In genomic region chr11:33160147-33160546, GRCh38 we compare ENCODE assay signal across 8 cellular contexts. TPM values are rescaled to one million over a fixed set of nuclear protein-coding genes. Genes with fewer than 3 reads are reported as not detected.
DNase-seq lines count a peak whose midpoint lies in the region; ATAC-seq and TF ChIP-seq lines count a peak whose summit lies in the region.

No MANE protein-coding gene starts in this region.

- dilution Hi-C loops in mammary epithelial cell (cut with HindIII; ENCODE audit: low sequenced_read_pairs): loop anchor here (5.0 kb wide), 1 partner anchor 532 kb away; no protein-coding TSS in a partner anchor

- peak overlapping the region; percentile 73 for H3K4me2 ChIP-seq in mammary epithelial cell (ENCODE audit: insufficient read depth, low read depth, low read length)

- H3K4me1 ChIP-seq in mammary epithelial cell (ENCODE audit: insufficient read depth, low read length) (peaks cover 24% of the 10 kb centered on the region), lung (ENCODE audit: control insufficient read depth in 2 of 2, insufficient read depth in 2 of 2, low read length in 2 of 2) (peaks cover 2 to 14% of the 10 kb centered on the region in 2 donors), uterus (no peaks in the 10 kb centered on the region)

- H3K4me3 Mint-ChIP-seq in activated CD4-positive, alpha-beta T cell treated with anti-CD3 and anti-CD28 coated beads, Interleukin-2, amount 10 ng/mL, durations not matched to agents 7 days and 5 days: peak overlapping the region; percentile 99

- POLR2A ChIA-PET in activated CD4-positive, alpha-beta T cell treated with anti-CD3 and anti-CD28 coated beads, Interleukin-2, amount 10 ng/mL, durations not matched to agents 7 days and 5 days (lab: Charles Lee): interaction anchor here (0.7 kb wide), 1 partner anchor 68 kb away, joined by 4 read pairs; no protein-coding TSS in a partner anchor

- 8% methylated on average over 8 of the region's 8 CpGs for WGBS in mammary epithelial cell (ENCODE audit: low coverage, missing lambda C conversion rate)
- 11 to 13% methylated on average over 8 of the region's 8 CpGs for WGBS in lung, 2 donors

- H3K9me3 ChIP-seq in mammary epithelial cell (replicated peaks; ENCODE audit: insufficient read depth, low read length) (no peaks in the 10 kb centered on the region), lung (ENCODE audit: control insufficient read depth in 2 of 2, insufficient read depth in 1 of 2, low read length in 1 of 2) (no peaks in the 10 kb centered on the region), uterus (no peaks in the 10 kb centered on the region)

- peaks cover 62% of the 10 kb centered on the region for H3K79me2 ChIP-seq in mammary epithelial cell (ENCODE audit: insufficient read depth, low read length)

- no peak for DNase-seq in activated CD4-positive, alpha-beta T cell treated with anti-CD3 and anti-CD28 coated beads, Interleukin-2, amount 10 ng/mL, durations not matched to agents 7 days and 5 days
- no peak for DNase-seq in activated CD4-positive, alpha-beta T cell treated with anti-CD3 and anti-CD28 coated beads, Interleukin-2, amount 50 U/mL, for 1 hour
- DNase-seq in NCI-H748 (lab: John Stamatoyannopoulos, UW; ENCODE audit: unreplicated experiment) (peak; percentile 71), mammary epithelial cell (peak; percentile 50), lung (ENCODE audit: low spot score) (no peak), uterus (no peak)

- peak overlapping the region; percentile 100 for H3K9ac ChIP-seq in mammary epithelial cell (ENCODE audit: insufficient read depth, low read length)

- H3K27ac Mint-ChIP-seq in activated CD4-positive, alpha-beta T cell treated with anti-CD3 and anti-CD28 coated beads, Interleukin-2, amount 10 ng/mL, durations not matched to agents 7 days and 5 days: peak overlapping the region; percentile 99

- H2AFZ ChIP-seq in mammary epithelial cell (ENCODE audit: low read depth, low read length): peak overlapping the region; percentile 3

- no peaks in the 10 kb centered on the region for H3K27me3 ChIP-seq in mammary epithelial cell (ENCODE audit: insufficient read depth, low read length)
- H3K27me3 ChIP-seq in lung (ENCODE audit: control insufficient read depth, insufficient read depth): no peaks in the 10 kb centered on the region
- H3K27me3 ChIP-seq in uterus: no peaks in the 10 kb centered on the region

- no peaks in the 10 kb centered on the region for H3K27me3 Mint-ChIP-seq in activated CD4-positive, alpha-beta T cell treated with anti-CD3 and anti-CD28 coated beads, Interleukin-2, amount 10 ng/mL, durations not matched to agents 7 days and 5 days

- CTCF ChIA-PET in activated CD4-positive, alpha-beta T cell treated with anti-CD3 and anti-CD28 coated beads, Interleukin-2, amount 10 ng/mL, durations not matched to agents 7 days and 5 days (lab: Charles Lee): interaction anchor here (0.9 to 1.5 kb wide), 2 partner anchors 20 to 97 kb away, joined by 3 read pairs; no protein-coding TSS in a partner anchor
- CTCF ChIA-PET in mammary epithelial cell (lab: Charles Lee; ENCODE audit: low non-redundant PET): no interaction called here

- no peak for TF ChIP-seq POLR2A in uterus (IDR thresholded peaks at IDR 0.05)

- in situ Hi-C loops in mammary epithelial cell (cut with MboI; ENCODE audit: low sequenced_read_pairs in 2 of 2): loop anchor here (25.0 kb wide), 1 partner anchor 527 kb away; no protein-coding TSS in a partner anchor

- peaks cover 34% of the 10 kb centered on the region for H3K36me3 Mint-ChIP-seq in activated CD4-positive, alpha-beta T cell treated with anti-CD3 and anti-CD28 coated beads, Interleukin-2, amount 10 ng/mL, durations not matched to agents 7 days and 5 days (ENCODE audit: low read depth)

- TF ChIP-seq CTCF in mammary epithelial cell (conservative IDR thresholded peaks at IDR 0.05 in 1 of 2, IDR thresholded peaks at IDR 0.05 in 1 of 2; ENCODE audit: extremely low read depth in 1 of 2, insufficient read depth in 1 of 2, low read depth in 1 of 2, low read length in 2 of 2): no peak
- no peak for TF ChIP-seq CTCF in lung (IDR thresholded peaks at IDR 0.05; ENCODE audit: control extremely low read depth, extremely low read depth)
- TF ChIP-seq CTCF in uterus (IDR thresholded peaks at IDR 0.05): no peak

- H3K27ac ChIP-seq in mammary epithelial cell (ENCODE audit: insufficient read depth, low read depth, low read length) (peak overlapping the region; percentile 97), lung (ENCODE audit: low read depth in 1 of 2, low read length in 1 of 2) (no peak overlapping the region), uterus (no peak overlapping the region)

- peaks cover 11% of the 10 kb centered on the region for H4K20me1 ChIP-seq in mammary epithelial cell (ENCODE audit: insufficient read depth, low read length)

- H3K9me3 Mint-ChIP-seq in activated CD4-positive, alpha-beta T cell treated with anti-CD3 and anti-CD28 coated beads, Interleukin-2, amount 10 ng/mL, durations not matched to agents 7 days and 5 days: no peaks in the 10 kb centered on the region

- H3K36me3 ChIP-seq in mammary epithelial cell (ENCODE audit: insufficient read depth, low read length) (no peaks in the 10 kb centered on the region), lung (ENCODE audit: control insufficient read depth in 2 of 2, insufficient read depth in 2 of 2, low read length in 2 of 2) (no peaks in the 10 kb centered on the region), uterus (no peaks in the 10 kb centered on the region)

- H3K4me3 ChIP-seq in mammary epithelial cell (replicated peaks in 1 of 3; ENCODE audit: insufficient read depth in 1 of 3, low read depth in 2 of 3, low read length in 3 of 3) (peak overlapping the region; percentile 87 to 100 (median 99)), lung (peak overlapping the region; percentile 27), uterus (peak overlapping the region; percentile 52 to 79)

- no TSS peak for BruUV-seq in mammary epithelial cell (replicated peaks; lab: Mats Ljungman, UMichigan)

- intact Hi-C loops in mammary epithelial cell (cut with micrococcal nuclease) (loop anchor here (2.0 kb wide), 2 partner anchors 99 to 577 kb away; partner anchors contain the start of gene CD59), uterus (cut with DNase I; ENCODE audit: low total_unique reads) (loop anchor here (10.0 kb wide), 2 partner anchors 165 to 525 kb away; no protein-coding TSS in a partner anchor)

- peaks cover 49% of the 10 kb centered on the region for H3K4me1 Mint-ChIP-seq in activated CD4-positive, alpha-beta T cell treated with anti-CD3 and anti-CD28 coated beads, Interleukin-2, amount 10 ng/mL, durations not matched to agents 7 days and 5 days

- ATAC-seq in lung (ENCODE audit: insufficient read depth, low FRiP score) (no peak), HG03565 (IDR thresholded peaks at IDR 0.05; ENCODE audit: unreplicated experiment) (no peak), HG02885 (IDR thresholded peaks at IDR 0.05; ENCODE audit: poor library complexity, unreplicated experiment) (no peak)

RNA-seq across cellular contexts. Expression of gene CSTF3, which starts 1.1 kb away (rescaled TPM):
- total RNA-seq in activated CD4-positive, alpha-beta T cell treated with anti-CD3 and anti-CD28 coated beads, Interleukin-2, amount 10 ng/mL, durations not matched to agents 7 days and 5 days: 10 to 100 TPM; 25.3 to 29.2 TPM
- total RNA-seq in mammary epithelial cell: 10 to 100 TPM; 21.3 to 32.9 TPM
- 19.4 TPM for polyA plus RNA-seq in mammary epithelial cell
- 28.9 TPM for polyA minus RNA-seq in mammary epithelial cell
- total RNA-seq in lung: 10 to 100 TPM; 23.2 to 31.4 TPM
- polyA plus RNA-seq in lung: 10 to 100 TPM; 14.3 to 35.6 TPM
- total RNA-seq in uterus: 10 to 100 TPM in 3 of 4 donors, 1 to 10 TPM in 1; 7.9 to 53.0 (median 19.0) TPM

Comparison
In these comparisons a context has a peak if more than half of its experiments do, and no peak if none do; other contexts are left out.
1. DNase-seq: peak in NCI-H748 (single experiment) and mammary epithelial cell (single experiment); none in activated CD4-positive, alpha-beta T cell treated with anti-CD3 and anti-CD28 coated beads, Interleukin-2, amount 10 ng/mL, durations not matched to agents 7 days and 5 days (single experiment), activated CD4-positive, alpha-beta T cell treated with anti-CD3 and anti-CD28 coated beads, Interleukin-2, amount 50 U/mL, for 1 hour (single experiment), lung (single experiment) and uterus (0 of 2).
2. H3K4me3 ChIP-seq: peak in every context shown above with its lines; median percentile 99 in mammary epithelial cell; 66 in uterus; 27 in lung.